1 cellular context compared by ENCODE assay signal in the genomic region with DNA sequence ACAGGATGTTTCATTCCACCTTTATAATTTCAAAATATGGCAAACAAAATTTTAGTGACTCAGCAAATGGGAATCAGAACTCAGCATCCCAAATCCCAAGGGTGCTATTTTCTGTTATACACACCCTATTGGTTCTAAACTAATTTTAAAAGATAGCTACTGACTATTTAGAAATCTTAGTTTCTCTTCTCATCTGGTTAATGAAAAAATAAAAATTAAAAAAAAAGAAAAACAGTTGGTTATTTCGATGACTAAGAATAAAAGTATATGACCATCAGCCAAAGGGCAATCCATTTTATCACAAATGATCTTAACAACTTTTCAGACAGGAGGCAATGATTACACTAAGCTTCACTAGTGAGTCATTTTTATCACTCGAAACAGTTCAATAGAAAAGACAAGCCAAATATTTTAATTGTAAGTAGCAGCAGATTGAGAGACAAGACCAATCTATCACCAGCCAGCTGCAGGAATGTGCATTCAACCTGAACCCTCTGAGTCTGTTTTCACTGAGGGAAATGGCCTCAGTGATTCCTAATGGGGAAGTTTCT.
A peak's percentile ranks its signal among the peaks of the same experiment; 100 is the strongest.
TF ChIP-seq lines count a peak whose summit lies in the region.

No MANE protein-coding gene starts in this region.

TF ChIP-seq in HEK293, 187 proteins besides CTCF, POLR2A, EP300 and RAD21 (continued from another document):
- TF ChIP-seq ZNF280C (tag by site-specific recombination; IDR thresholded peaks at IDR 0.05) (no peak), ZNF394 (tag by site-specific recombination; IDR thresholded peaks at IDR 0.05; ENCODE audit: borderline replicate concordance) (no peak), ZBTB17 (tag by site-specific recombination; IDR thresholded peaks at IDR 0.05) (peak; percentile 49), ZNF239 (tag by site-specific recombination; IDR thresholded peaks at IDR 0.05) (no peak), ZNF571 (tag by site-specific recombination; IDR thresholded peaks at IDR 0.05) (no peak), PRDM1 (tag by site-specific recombination; IDR thresholded peaks at IDR 0.05) (peak; percentile 23; the same call in 1 of the 2 replicates), MEIS1 (CRISPR knock-in tag; IDR thresholded peaks at IDR 0.05; ENCODE audit: borderline replicate concordance) (no peak), ZNF157 (tag by site-specific recombination; IDR thresholded peaks at IDR 0.05) (no peak), ZNF341 (tag by site-specific recombination; IDR thresholded peaks at IDR 0.05; ENCODE audit: low read depth) (no peak), FEZF1 (tag by site-specific recombination; IDR thresholded peaks at IDR 0.05) (0 out of 2 replicates have a peak, but pooled peaks have one; percentile 10), ZNF138 (tag by site-specific recombination; IDR thresholded peaks at IDR 0.05; ENCODE audit: borderline replicate concordance) (no peak), ZBTB6 (tag by site-specific recombination; IDR thresholded peaks at IDR 0.05) (no peak), ZNF623 (tag by site-specific recombination; IDR thresholded peaks at IDR 0.05) (no peak), ZNF391 (tag by site-specific recombination; IDR thresholded peaks at IDR 0.05; ENCODE audit: borderline replicate concordance, low read depth) (no peak), HOXA7 (CRISPR knock-in tag; IDR thresholded peaks at IDR 0.05; ENCODE audit: borderline replicate concordance) (no peak)
- TF ChIP-seq, protein P1, sequence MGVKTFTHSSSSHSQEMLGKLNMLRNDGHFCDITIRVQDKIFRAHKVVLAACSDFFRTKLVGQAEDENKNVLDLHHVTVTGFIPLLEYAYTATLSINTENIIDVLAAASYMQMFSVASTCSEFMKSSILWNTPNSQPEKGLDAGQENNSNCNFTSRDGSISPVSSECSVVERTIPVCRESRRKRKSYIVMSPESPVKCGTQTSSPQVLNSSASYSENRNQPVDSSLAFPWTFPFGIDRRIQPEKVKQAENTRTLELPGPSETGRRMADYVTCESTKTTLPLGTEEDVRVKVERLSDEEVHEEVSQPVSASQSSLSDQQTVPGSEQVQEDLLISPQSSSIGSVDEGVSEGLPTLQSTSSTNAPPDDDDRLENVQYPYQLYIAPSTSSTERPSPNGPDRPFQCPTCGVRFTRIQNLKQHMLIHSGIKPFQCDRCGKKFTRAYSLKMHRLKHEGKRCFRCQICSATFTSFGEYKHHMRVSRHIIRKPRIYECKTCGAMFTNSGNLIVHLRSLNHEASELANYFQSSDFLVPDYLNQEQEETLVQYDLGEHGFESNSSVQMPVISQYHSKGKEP (tag by site-specific recombination; IDR thresholded peaks at IDR 0.05) = no peak
- TF ChIP-seq, protein P2, sequence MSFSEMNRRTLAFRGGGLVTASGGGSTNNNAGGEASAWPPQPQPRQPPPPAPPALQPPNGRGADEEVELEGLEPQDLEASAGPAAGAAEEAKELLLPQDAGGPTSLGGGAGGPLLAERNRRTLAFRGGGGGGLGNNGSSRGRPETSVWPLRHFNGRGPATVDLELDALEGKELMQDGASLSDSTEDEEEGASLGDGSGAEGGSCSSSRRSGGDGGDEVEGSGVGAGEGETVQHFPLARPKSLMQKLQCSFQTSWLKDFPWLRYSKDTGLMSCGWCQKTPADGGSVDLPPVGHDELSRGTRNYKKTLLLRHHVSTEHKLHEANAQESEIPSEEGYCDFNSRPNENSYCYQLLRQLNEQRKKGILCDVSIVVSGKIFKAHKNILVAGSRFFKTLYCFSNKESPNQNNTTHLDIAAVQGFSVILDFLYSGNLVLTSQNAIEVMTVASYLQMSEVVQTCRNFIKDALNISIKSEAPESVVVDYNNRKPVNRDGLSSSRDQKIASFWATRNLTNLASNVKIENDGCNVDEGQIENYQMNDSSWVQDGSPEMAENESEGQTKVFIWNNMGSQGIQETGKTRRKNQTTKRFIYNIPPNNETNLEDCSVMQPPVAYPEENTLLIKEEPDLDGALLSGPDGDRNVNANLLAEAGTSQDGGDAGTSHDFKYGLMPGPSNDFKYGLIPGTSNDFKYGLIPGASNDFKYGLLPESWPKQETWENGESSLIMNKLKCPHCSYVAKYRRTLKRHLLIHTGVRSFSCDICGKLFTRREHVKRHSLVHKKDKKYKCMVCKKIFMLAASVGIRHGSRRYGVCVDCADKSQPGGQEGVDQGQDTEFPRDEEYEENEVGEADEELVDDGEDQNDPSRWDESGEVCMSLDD (tag by site-specific recombination; IDR thresholded peaks at IDR 0.05) = no peak
TF ChIP-seq in HEK293: peak in this region for 3.
